ENCODE assay signal across 2 cellular contexts in genomic region chr6:130170160-130170559, GRCh38. TPM values are rescaled to one million over a fixed set of nuclear protein-coding genes. Genes with fewer than 3 reads are reported as not detected.
"Had no signal": no experiment of that assay in that cellular context is flagged by ENCODE, and none has a peak within 500 bp of the region (broad histone marks: within the 10 kb centered on the region; RNA-seq: fewer than 3 reads in every experiment).

No MANE protein-coding gene starts in this region.

RNA-seq across cellular contexts. Expression of gene SAMD3, which starts 52.6 kb away (rescaled TPM):
- total RNA-seq: H4, HT-29 had no signal
